Comparison of ENCODE assay signal across 4 cellular contexts in genomic region chr4:63632858-63633257, GRCh38.
"Had no signal": no experiment of that assay in that cellular context is flagged by ENCODE, and none has a peak within 500 bp of the region (broad histone marks: within the 10 kb centered on the region; RNA-seq: fewer than 3 reads in every experiment).

No MANE protein-coding gene starts in this region.

- H3K27ac ChIP-seq: HL-60 had no signal

- DNase-seq: IMR-90, KBM-7 had no signal

- H3K4me3 ChIP-seq: K562 had no signal
